Comparison of ENCODE assay signal across 1 cellular context in the genomic region with DNA sequence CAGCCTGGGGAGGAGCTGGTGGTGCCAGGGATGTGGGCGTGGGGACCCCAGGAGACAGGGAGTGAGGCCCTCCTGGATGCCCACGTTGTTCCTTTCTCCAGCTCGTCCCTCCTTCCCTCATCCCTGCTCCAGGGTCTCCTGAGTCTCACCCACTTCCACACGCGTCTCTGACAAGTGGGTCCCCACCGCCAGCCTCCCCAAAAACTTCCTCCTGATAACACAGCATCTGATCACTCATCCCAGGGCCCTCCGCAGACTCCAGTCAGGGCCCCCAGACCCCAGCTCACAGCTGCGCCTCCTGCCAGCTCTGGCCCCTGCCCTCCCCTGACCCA.
TF ChIP-seq lines count a peak whose summit lies in the region.

No MANE protein-coding gene starts in this region.

TF ChIP-seq in H1, 55 proteins besides CTCF, POLR2A, EP300 and RAD21:
- TF ChIP-seq, protein P1, sequence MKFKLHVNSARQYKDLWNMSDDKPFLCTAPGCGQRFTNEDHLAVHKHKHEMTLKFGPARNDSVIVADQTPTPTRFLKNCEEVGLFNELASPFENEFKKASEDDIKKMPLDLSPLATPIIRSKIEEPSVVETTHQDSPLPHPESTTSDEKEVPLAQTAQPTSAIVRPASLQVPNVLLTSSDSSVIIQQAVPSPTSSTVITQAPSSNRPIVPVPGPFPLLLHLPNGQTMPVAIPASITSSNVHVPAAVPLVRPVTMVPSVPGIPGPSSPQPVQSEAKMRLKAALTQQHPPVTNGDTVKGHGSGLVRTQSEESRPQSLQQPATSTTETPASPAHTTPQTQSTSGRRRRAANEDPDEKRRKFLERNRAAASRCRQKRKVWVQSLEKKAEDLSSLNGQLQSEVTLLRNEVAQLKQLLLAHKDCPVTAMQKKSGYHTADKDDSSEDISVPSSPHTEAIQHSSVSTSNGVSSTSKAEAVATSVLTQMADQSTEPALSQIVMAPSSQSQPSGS (IDR thresholded peaks at IDR 0.05; ENCODE audit: low read length) = no peak
- TF ChIP-seq TAF7 (optimal IDR thresholded peaks at IDR 0.05; ENCODE audit: borderline replicate concordance, low read depth, low read length) = no peak
- no peak for TF ChIP-seq PHF8 (conservative IDR thresholded peaks at IDR 0.05; ENCODE audit: low read depth, low read length)
- TF ChIP-seq CHD2 (IDR thresholded peaks at IDR 0.05; ENCODE audit: low read length) = no peak
- no peak for TF ChIP-seq GABPA (IDR thresholded peaks at IDR 0.05; ENCODE audit: borderline replicate concordance, insufficient read depth, low read length)
- TF ChIP-seq HDAC6 (IDR thresholded peaks at IDR 0.05; ENCODE audit: low read depth, low read length) = no peak
- TF ChIP-seq FOSL1 (IDR thresholded peaks at IDR 0.05; ENCODE audit: insufficient read depth, low read depth, low read length) = no peak
- TF ChIP-seq POU5F1 (IDR thresholded peaks at IDR 0.05; ENCODE audit: low read depth, low read length) = no peak
